Comparison of ENCODE assay signal across 2 cellular contexts in the genomic region with DNA sequence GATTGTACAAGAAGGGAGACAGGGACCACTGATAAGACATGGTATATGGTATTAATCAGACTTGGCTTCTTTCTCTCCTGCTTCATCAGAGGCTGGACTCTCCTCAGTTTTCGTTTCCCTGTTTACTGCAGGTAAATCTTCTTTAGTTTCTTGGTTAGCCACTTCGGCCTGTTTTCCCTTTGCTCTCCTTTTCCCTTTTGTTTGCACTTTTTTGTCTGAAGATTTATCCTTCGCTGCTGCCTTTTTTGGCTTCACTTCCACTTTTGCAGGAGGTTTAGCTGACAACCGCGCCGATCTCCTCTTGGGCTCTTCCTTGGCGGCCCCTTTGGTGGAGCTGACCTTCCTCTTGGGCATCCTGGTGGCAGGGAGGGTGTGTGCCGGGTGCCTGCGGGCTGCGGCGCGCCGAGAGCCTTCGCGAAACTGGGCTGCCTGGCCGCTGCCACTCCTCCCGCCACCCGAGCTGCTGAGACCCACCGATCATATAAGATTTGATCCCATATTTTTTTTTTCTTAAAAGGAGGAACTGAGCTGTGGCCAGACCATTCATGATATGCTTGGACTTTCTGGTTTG. TPM values are rescaled to one million over a fixed set of nuclear protein-coding genes. Genes with fewer than 3 reads are reported as not detected.
"Had no signal": no experiment of that assay in that cellular context is flagged by ENCODE, and none has a peak within 500 bp of the region (broad histone marks: within the 10 kb centered on the region; RNA-seq: fewer than 3 reads in every experiment).

No MANE protein-coding gene starts in this region.

RNA-seq across cellular contexts. Expression of gene SMIM9, which starts 17.3 kb away (rescaled TPM):
- total RNA-seq: G401, GM12878 had no signal
- polyA plus RNA-seq: GM12878 had no signal
